ENCODE assay signal across 9 cellular contexts in genomic region chr12:12033589-12034223, GRCh38. TPM values are rescaled to one million over a fixed set of nuclear protein-coding genes. Genes with fewer than 3 reads are reported as not detected.
DNase-seq lines count a peak whose midpoint lies in the region; ATAC-seq, FAIRE-seq and TF ChIP-seq lines count a peak whose summit lies in the region.
"Had no signal": no experiment of that assay in that cellular context is flagged by ENCODE, and none has a peak within 500 bp of the region (broad histone marks: within the 10 kb centered on the region; RNA-seq: fewer than 3 reads in every experiment).

No MANE protein-coding gene starts in this region.

- H3K36me3 Mint-ChIP-seq in activated naive CD4-positive, alpha-beta T cell treated with anti-CD3 and anti-CD28 coated beads, Interleukin-2, amount 10 ng/mL, durations not matched to agents 7 days and 5 days: no peaks in the 10 kb centered on the region
- peaks cover 0 to 27% of the 10 kb centered on the region in 2 donors for H3K36me3 Mint-ChIP-seq in activated naive CD4-positive, alpha-beta T cell treated with anti-CD3 and anti-CD28 coated beads, Interleukin-2, amount 50 U/mL, for 72 hours
- no peaks in the 10 kb centered on the region for H3K36me3 Mint-ChIP-seq in glutamatergic neuron (ENCODE audit: unreplicated experiment)

- no peak for ATAC-seq in activated naive CD4-positive, alpha-beta T cell treated with anti-CD3 and anti-CD28 coated beads, Interleukin-2, amount 50 U/mL, for 72 hours
- no peak for ATAC-seq in GM19455 (IDR thresholded peaks at IDR 0.05; ENCODE audit: unreplicated experiment)

- no peaks in the 10 kb centered on the region for H3K27me3 ChIP-seq in SU-DHL-6 (ENCODE audit: low read length)
- H3K27me3 ChIP-seq in transverse colon: no peaks in the 10 kb centered on the region

- H3K9me3 ChIP-seq in SU-DHL-6 (ENCODE audit: insufficient read depth, low read length) (no peaks in the 10 kb centered on the region), transverse colon (no peaks in the 10 kb centered on the region)

- peak overlapping the region; percentile 29 for H3K4me3 Mint-ChIP-seq in activated naive CD4-positive, alpha-beta T cell treated with anti-CD3 and anti-CD28 coated beads, Interleukin-2, amount 10 ng/mL, durations not matched to agents 7 days and 5 days
- peak overlapping the region; percentile 79 for H3K4me3 Mint-ChIP-seq in glutamatergic neuron (ENCODE audit: unreplicated experiment)

- no peak for TF ChIP-seq POLR2A in transverse colon (IDR thresholded peaks at IDR 0.05)

- WGBS in transverse colon (ENCODE audit: low coverage in 1 of 2), 2 donors: 33 to 44% methylated on average over 7 to 8 of the region's 8 CpGs

- TF ChIP-seq CTCF in SU-DHL-6 (IDR thresholded peaks at IDR 0.05; ENCODE audit: insufficient read depth, low read length, poor library complexity, severe bottlenecking) (peak; percentile 9), glutamatergic neuron (IDR thresholded peaks at IDR 0.05; ENCODE audit: partially characterized antibody, unreplicated experiment) (no peak), transverse colon (IDR thresholded peaks at IDR 0.05) (no peak)

- no peak overlapping the region for H3K4me3 ChIP-seq in SU-DHL-6 (ENCODE audit: insufficient read depth, low read length, poor library complexity, severe bottlenecking)
- peak overlapping the region in 1 of 4 donors; percentile 56 for H3K4me3 ChIP-seq in transverse colon

- H3F3A ChIP-seq in SU-DHL-6 (ENCODE audit: insufficient read depth): no peaks in the 10 kb centered on the region

- no peak overlapping the region for H3K9ac ChIP-seq in SU-DHL-6 (ENCODE audit: low read length)

- intact Hi-C loops in transverse colon (cut with DNase I; ENCODE audit: low total_unique reads): loop anchor here (1.0 kb wide), 1 partner anchor 452 kb away; no protein-coding TSS in a partner anchor

- no peak for FAIRE-seq in HTR-8/SVneo (lab: Jason Lieb, UNC)

- H4K20me1 ChIP-seq in SU-DHL-6 (ENCODE audit: low read depth, low read length): no peaks in the 10 kb centered on the region

- H3K36me3 ChIP-seq in SU-DHL-6 (ENCODE audit: low read length): no peaks in the 10 kb centered on the region
- H3K36me3 ChIP-seq in transverse colon: no peaks in the 10 kb centered on the region

- H3K4me2 ChIP-seq in SU-DHL-6 (ENCODE audit: low read depth, low read length, poor library complexity, severe bottlenecking): no peak overlapping the region

- H3K27ac ChIP-seq in SU-DHL-6 (ENCODE audit: low read depth, low read length) (no peak overlapping the region), transverse colon (peak overlapping the region in 3 of 4 donors; percentile 86)

- no peak overlapping the region for H2AFZ ChIP-seq in SU-DHL-6 (ENCODE audit: low read depth, low read length, severe bottlenecking)

- CTCF ChIA-PET in activated naive CD4-positive, alpha-beta T cell treated with anti-CD3 and anti-CD28 coated beads, Interleukin-2, amount 10 ng/mL, durations not matched to agents 7 days and 5 days (lab: Charles Lee): interaction anchor here (0.6 to 9.1 kb wide), 46 partner anchors 8 to 547 kb away, joined by 3 to 209 read pairs (median 4); partner anchors contain the start of gene BCL2L14

- H3K4me1 Mint-ChIP-seq in activated naive CD4-positive, alpha-beta T cell treated with anti-CD3 and anti-CD28 coated beads, Interleukin-2, amount 10 ng/mL, durations not matched to agents 7 days and 5 days: peaks cover 21% of the 10 kb centered on the region
- no peaks in the 10 kb centered on the region for H3K4me1 Mint-ChIP-seq in glutamatergic neuron (ENCODE audit: low read depth, unreplicated experiment)

- DNase-seq in activated naive CD4-positive, alpha-beta T cell treated with anti-CD3 and anti-CD28 coated beads, Interleukin-2, amount 10 ng/mL, durations not matched to agents 7 days and 5 days: no peak
- no peak for DNase-seq in activated naive CD4-positive, alpha-beta T cell treated with anti-CD3 and anti-CD28 coated beads, Interleukin-2, amount 50 U/mL, for 72 hours (ENCODE audit: low spot score in 2 of 2)
- no peak for DNase-seq in glutamatergic neuron
- DNase-seq in transverse colon: no peak
- no peak for DNase-seq in HTR-8/SVneo (ENCODE audit: insufficient read length, low spot score)
- DNase-seq in cerebellum (ENCODE audit: low spot score): no peak
- DNase-seq: NK-92 treated with Interleukin-12 subunit alpha and Interleukin-12 subunit beta, amount 100 ng/mL, for 24 hours had no signal

- H3K27me3 Mint-ChIP-seq in activated naive CD4-positive, alpha-beta T cell treated with anti-CD3 and anti-CD28 coated beads, Interleukin-2, amount 10 ng/mL, durations not matched to agents 7 days and 5 days: peaks cover 9% of the 10 kb centered on the region
- peaks cover 2% of the 10 kb centered on the region for H3K27me3 Mint-ChIP-seq in glutamatergic neuron (ENCODE audit: unreplicated experiment)

- in situ Hi-C loops in transverse colon (cut with MboI; ENCODE audit: low pct_ligation_motif_present in 1 of 4, low pct_unique_long_range_greater_than_20kb in 1 of 4, low sequenced_read_pairs in 3 of 4): loop anchor here in 3 of 4 donors (5.0 to 10.0 kb wide), 3 partner anchors 389 to 451 kb away; partner anchors contain the start of gene ETV6 (in 1 of the 3)

- no peaks in the 10 kb centered on the region for H3K79me2 ChIP-seq in SU-DHL-6 (ENCODE audit: insufficient read depth, low read length)

- TF ChIP-seq EP300 in transverse colon (IDR thresholded peaks at IDR 0.05; ENCODE audit: low read depth): no peak

- H3K9me2 ChIP-seq in SU-DHL-6 (replicated peaks; ENCODE audit: insufficient read depth, low read length): no peaks in the 10 kb centered on the region

- H3K9me3 Mint-ChIP-seq in activated naive CD4-positive, alpha-beta T cell treated with anti-CD3 and anti-CD28 coated beads, Interleukin-2, amount 10 ng/mL, durations not matched to agents 7 days and 5 days: no peaks in the 10 kb centered on the region
- peaks cover 0 to 4% of the 10 kb centered on the region in 2 donors for H3K9me3 Mint-ChIP-seq in activated naive CD4-positive, alpha-beta T cell treated with anti-CD3 and anti-CD28 coated beads, Interleukin-2, amount 50 U/mL, for 72 hours
- H3K9me3 Mint-ChIP-seq in glutamatergic neuron (ENCODE audit: unreplicated experiment): no peaks in the 10 kb centered on the region

- peaks cover 0 to 15% (median 13%) of the 10 kb centered on the region in 4 donors for H3K4me1 ChIP-seq in transverse colon

- H3K27ac Mint-ChIP-seq in activated naive CD4-positive, alpha-beta T cell treated with anti-CD3 and anti-CD28 coated beads, Interleukin-2, amount 10 ng/mL, durations not matched to agents 7 days and 5 days: peak overlapping the region; percentile 3
- peak overlapping the region in 1 of 2 donors; percentile 75 for H3K27ac Mint-ChIP-seq in activated naive CD4-positive, alpha-beta T cell treated with anti-CD3 and anti-CD28 coated beads, Interleukin-2, amount 50 U/mL, for 72 hours
- no peak overlapping the region for H3K27ac Mint-ChIP-seq in glutamatergic neuron (ENCODE audit: unreplicated experiment)

RNA-seq across cellular contexts. Expression of gene BCL2L14, which starts 37.0 kb away (rescaled TPM):
- 10 to 100 TPM in 1 of 2 donors, 1 to 10 TPM in 1; 2.2 to 15.7 TPM for total RNA-seq in activated naive CD4-positive, alpha-beta T cell treated with anti-CD3 and anti-CD28 coated beads, Interleukin-2, amount 50 U/mL, for 72 hours
- total RNA-seq in glutamatergic neuron (ENCODE audit: unreplicated experiment) (not detected), transverse colon (10 to 100 TPM; 27.5 to 81.2 (median 52.5) TPM), cerebellum (not detected)
